In the genomic region with DNA sequence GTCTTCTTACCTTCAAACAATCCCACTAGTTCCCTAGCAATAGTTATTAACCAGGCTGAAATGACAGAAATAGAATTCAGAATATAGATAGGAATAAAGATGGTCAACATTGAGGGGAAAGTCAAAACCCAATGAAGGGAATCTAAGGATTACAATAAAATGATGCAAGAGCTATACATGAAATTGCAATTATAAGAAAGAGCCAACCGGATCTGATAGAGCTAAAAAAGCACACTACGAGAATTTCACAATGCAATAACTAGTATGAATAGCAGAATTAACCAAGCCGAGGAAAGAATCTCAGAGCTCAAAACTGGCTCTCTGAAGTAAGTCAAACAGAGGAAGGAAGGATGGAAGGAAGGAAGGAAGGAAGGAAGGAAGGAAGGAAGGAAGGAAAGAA, we compare ENCODE assay signal across 31 cellular contexts.
"Had no signal": no experiment of that assay in that cellular context is flagged by ENCODE, and none has a peak within 500 bp of the region (broad histone marks: within the 10 kb centered on the region; RNA-seq: fewer than 3 reads in every experiment).

No MANE protein-coding gene starts in this region.

- H3K9me3 ChIP-seq: SJCRH30, SK-N-SH had no signal

- H3K27ac ChIP-seq: KMS-11, PC-9, RWPE1, SJCRH30 had no signal

- H3K27me3 ChIP-seq: SJCRH30 had no signal

- H3K4me1 ChIP-seq: SJCRH30 had no signal

- DNase-seq: Karpas-422, KBM-7, MM.1S, MV-4-11, NCI-H1092, NCI-H1105, NCI-H1417 treated with DMSO at 0.1 percent for 48 hours, NCI-H1436 treated with DMSO at 0.1 percent for 48 hours, NCI-H1694 treated with DMSO at 0.1 percent for 48 hours, NCI-H1930, NCI-H2029 treated with DMSO at 0.1 percent for 48 hours, NCI-H2081 treated with DMSO at 0.1 percent for 48 hours, NCI-H2107, NCI-H2171, NCI-H226, NCI-H446 treated with DMSO at 0.1 percent for 48 hours, NCI-H510A, NCI-H524, NCI-H526, NCI-H69, NCI-H748 treated with DMSO at 0.1 percent for 48 hours, NCI-H82, PC-9, SHP77, SIG-M5, SJCRH30, SK-N-SH, SW 1271 had no signal

- H3K9ac ChIP-seq: KMS-11, SK-N-SH had no signal

- H3K36me3 ChIP-seq: SJCRH30 had no signal

- FAIRE-seq: RCC 7860 had no signal

- H3K4me3 ChIP-seq: PC-9, SJCRH30 had no signal

- H3K4me2 ChIP-seq: KMS-11, PC-9, SK-N-SH had no signal

- H2AFZ ChIP-seq: PC-9 had no signal
